In the genomic region with DNA sequence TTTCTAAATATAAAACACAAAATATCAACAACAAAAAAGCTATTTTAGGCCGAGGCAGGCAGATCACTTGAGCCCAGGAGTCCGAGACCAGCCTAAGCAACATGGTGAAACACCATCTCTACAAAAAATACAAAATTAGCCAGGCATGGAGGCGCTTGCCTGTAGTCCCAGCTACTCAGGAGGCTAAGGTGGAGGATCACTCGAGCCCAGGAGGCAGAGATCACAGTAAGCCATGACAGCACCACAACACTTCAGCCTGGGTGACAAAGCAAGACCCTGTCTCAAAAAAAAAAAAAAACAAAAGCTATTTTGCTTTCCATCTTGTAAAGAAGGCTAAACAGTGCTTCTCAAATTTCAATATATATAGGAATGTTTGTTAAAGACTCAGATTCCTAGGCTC, we compare ENCODE assay signal across 12 cellular contexts. TPM values are rescaled to one million over a fixed set of nuclear protein-coding genes. Genes with fewer than 3 reads are reported as not detected.
A peak's percentile ranks its signal among the peaks of the same experiment; 100 is the strongest.
DNase-seq lines count a peak whose midpoint lies in the region; ATAC-seq and TF ChIP-seq lines count a peak whose summit lies in the region.
"Had no signal": no experiment of that assay in that cellular context is flagged by ENCODE, and none has a peak within 500 bp of the region (broad histone marks: within the 10 kb centered on the region; RNA-seq: fewer than 3 reads in every experiment).

No MANE protein-coding gene starts in this region.

- peak; percentile 26 for ATAC-seq in GM18498 (IDR thresholded peaks at IDR 0.05; ENCODE audit: unreplicated experiment)
- peak; percentile 19 for ATAC-seq in GM19351 (IDR thresholded peaks at IDR 0.05; ENCODE audit: unreplicated experiment)
- ATAC-seq in HG03439 (IDR thresholded peaks at IDR 0.05; ENCODE audit: unreplicated experiment) = peak; percentile 16
- ATAC-seq in natural killer cell = no peak
- ATAC-seq: HepG2 had no signal

- H3K36me3 Mint-ChIP-seq in natural killer cell = peaks cover 6% of the 10 kb centered on the region

- no peak for DNase-seq in natural killer cell
- DNase-seq in iPS-NIHi11 (ENCODE audit: low spot score) = no peak
- DNase-seq in GF-D8 (lab: John Stamatoyannopoulos, UW) = no peak
- DNase-seq in ACHN = no peak
- DNase-seq: activated naive CD4-positive, alpha-beta T cell treated with Interleukin-2 at 50 U/mL for 16 hours; NCI-H1436; stimulated activated CD4-positive, alpha-beta T cell treated with anti-CD3 and anti-CD28 coated beads, Interleukin-4, amount 100 ng/mL, for 24 hours; WERI-Rb-1 had no signal

- peaks cover 0 to 4% of the 10 kb centered on the region in 2 donors for H3K4me1 Mint-ChIP-seq in natural killer cell

- in situ Hi-C loops in ACHN (cut with HindIII; ENCODE audit: low pct_ligation_motif_present, low pct_unique_long_range_greater_than_20kb, low sequenced_read_pairs) = no loop called here

- no peak for TF ChIP-seq CTCF in natural killer cell (IDR thresholded peaks at IDR 0.05)

- H3K27me3 Mint-ChIP-seq in natural killer cell (ENCODE audit: low read depth in 2 of 2) = no peaks in the 10 kb centered on the region

- no peaks in the 10 kb centered on the region for H3K9me3 Mint-ChIP-seq in natural killer cell

- intact Hi-C loops in natural killer cell (cut with micrococcal nuclease) = no loop called here

- H3K4me3 Mint-ChIP-seq in natural killer cell = no peak overlapping the region

- peak overlapping the region; percentile 26 to 53 for H3K27ac Mint-ChIP-seq in natural killer cell

RNA-seq across cellular contexts. Expression of gene C5orf15, which starts 11.3 kb away (rescaled TPM):
- 10 to 100 TPM; 15.2 to 19.9 (median 18.0) TPM for total RNA-seq in natural killer cell

RNA-seq across cellular contexts. Expression of gene VDAC1, which starts 47.7 kb away (rescaled TPM):
- total RNA-seq in natural killer cell = 10 to 100 TPM; 54.0 to 63.3 (median 60.2) TPM

Comparison
In these comparisons a context has a peak if more than half of its experiments do, and no peak if none do; other contexts are left out.
1. ATAC-seq: peak in GM18498 (single experiment), GM19351 (single experiment) and HG03439 (single experiment); none in natural killer cell (0 of 3).